In genomic region chr10:102393411-102394078, GRCh38 we compare ENCODE assay signal across 2 cellular contexts.
TF ChIP-seq lines count a peak whose summit lies in the region.

No MANE protein-coding gene starts in this region.

TF ChIP-seq in HEK293, 187 proteins besides CTCF, POLR2A, EP300 and RAD21:
- TF ChIP-seq ZNF623 (tag by site-specific recombination; IDR thresholded peaks at IDR 0.05) (0 out of 2 replicates have a peak, but pooled peaks have one; percentile 6), MEIS1 (CRISPR knock-in tag; IDR thresholded peaks at IDR 0.05; ENCODE audit: borderline replicate concordance) (no peak)
TF ChIP-seq in HEK293: peak in this region for 1.

TF ChIP-seq in GM12878, 131 proteins besides CTCF, POLR2A, EP300 and RAD21:
- 0 out of 2 replicates have a peak, but pooled peaks have one; percentile 40 for TF ChIP-seq E2F4 (IDR thresholded peaks at IDR 0.05; ENCODE audit: low read depth, low read length)
- 0 out of 2 replicates have a peak, but pooled peaks have one; percentile 43 for TF ChIP-seq WRNIP1 (IDR thresholded peaks at IDR 0.05; ENCODE audit: borderline replicate concordance, low read depth, low read length)
- TF ChIP-seq ZNF207 (IDR thresholded peaks at IDR 0.05; ENCODE audit: borderline replicate concordance) = no peak
- no peak for TF ChIP-seq ATF2 (IDR thresholded peaks at IDR 0.05; ENCODE audit: low read length)
- TF ChIP-seq SMC3 (IDR thresholded peaks at IDR 0.05; ENCODE audit: borderline replicate concordance, low read length) = peak; percentile 87; the same call in 1 of the 2 replicates
- peak; percentile 54; the same call in 1 of the 2 replicates for TF ChIP-seq ZBTB40 (IDR thresholded peaks at IDR 0.05; ENCODE audit: borderline replicate concordance)
- TF ChIP-seq RCOR1 (conservative IDR thresholded peaks at IDR 0.05; ENCODE audit: low read depth, low read length) = 0 out of 2 replicates have a peak, but pooled peaks have one; percentile 74
- TF ChIP-seq YY1 (IDR thresholded peaks at IDR 0.05; ENCODE audit: low read depth, low read length) = 0 out of 2 replicates have a peak, but pooled peaks have one; percentile 84
- TF ChIP-seq ELK1 (IDR thresholded peaks at IDR 0.05; ENCODE audit: low read depth, low read length) = 0 out of 2 replicates have a peak, but pooled peaks have one; percentile 49
